In the genomic region with DNA sequence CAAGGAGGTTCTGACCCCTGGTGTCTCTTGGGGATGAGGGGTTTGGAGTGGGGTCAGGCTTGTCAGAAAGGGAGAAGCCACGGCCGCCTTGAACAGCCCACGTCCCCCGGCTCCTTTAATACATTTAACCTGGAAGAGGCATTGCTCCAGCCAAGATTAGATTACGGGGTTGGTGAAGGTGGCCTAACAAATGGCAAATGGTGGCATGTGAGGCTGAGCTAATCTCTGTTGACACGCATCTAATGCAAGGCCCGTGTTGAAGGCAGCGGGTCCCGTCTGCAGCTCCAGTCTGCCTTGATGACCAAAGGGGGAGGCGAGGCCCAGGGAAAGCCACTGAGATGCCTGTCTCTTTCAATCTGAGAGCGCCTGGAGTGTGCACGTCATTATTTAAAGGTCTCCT, we compare ENCODE assay signal across 18 cellular contexts.
DNase-seq lines count a peak whose midpoint lies in the region; ATAC-seq and TF ChIP-seq lines count a peak whose summit lies in the region.
"Had no signal": no experiment of that assay in that cellular context is flagged by ENCODE, and none has a peak within 500 bp of the region (broad histone marks: within the 10 kb centered on the region; RNA-seq: fewer than 3 reads in every experiment).

No MANE protein-coding gene starts in this region.

- H3K36me3 Mint-ChIP-seq in mesothelial cell of epicardium (no peaks in the 10 kb centered on the region), osteocyte (ENCODE audit: unreplicated experiment) (no peaks in the 10 kb centered on the region), Calu3 (ENCODE audit: insufficient read depth, unreplicated experiment) (no peaks in the 10 kb centered on the region)
- H3K36me3 Mint-ChIP-seq: CD14-positive monocyte; CD4-positive, alpha-beta memory T cell; CD4-positive, CD25-positive, alpha-beta regulatory T cell; CD8-positive, alpha-beta memory T cell had no signal

- H3K27ac Mint-ChIP-seq in mesothelial cell of epicardium (peak overlapping the region; percentile 62), osteocyte (ENCODE audit: unreplicated experiment) (peak overlapping the region; percentile 54), Calu3 (ENCODE audit: unreplicated experiment) (no peak overlapping the region)
- H3K27ac Mint-ChIP-seq: CD14-positive monocyte; CD4-positive, alpha-beta memory T cell; CD4-positive, CD25-positive, alpha-beta regulatory T cell; CD8-positive, alpha-beta memory T cell had no signal

- no peaks in the 10 kb centered on the region for H3K36me3 ChIP-seq in mesenchymal stem cell (ENCODE audit: control insufficient read depth in 1 of 2, insufficient read depth in 2 of 2, low read depth in 1 of 2, low read length in 2 of 2)
- H3K36me3 ChIP-seq: BE2C, BLaER1 had no signal

- H3K79me1 ChIP-seq in mesenchymal stem cell (replicated peaks; ENCODE audit: low read length, poor library complexity, severe bottlenecking), result no peaks in the 10 kb centered on the region

- no peak overlapping the region for H2AK5ac ChIP-seq in mesenchymal stem cell (ENCODE audit: low read length, severe bottlenecking)

- H3K4me3 Mint-ChIP-seq in mesothelial cell of epicardium (no peak overlapping the region), osteocyte (ENCODE audit: unreplicated experiment) (no peak overlapping the region), Calu3 (ENCODE audit: low read depth, unreplicated experiment) (no peak overlapping the region)
- H3K4me3 Mint-ChIP-seq: CD14-positive monocyte; CD4-positive, alpha-beta memory T cell; CD4-positive, CD25-positive, alpha-beta regulatory T cell; CD8-positive, alpha-beta memory T cell had no signal

- H3K27me3 ChIP-seq in mesenchymal stem cell (ENCODE audit: control insufficient read depth in 1 of 2, insufficient read depth in 1 of 2, low read length in 2 of 2), result no peaks in the 10 kb centered on the region
- H3K27me3 ChIP-seq: BE2C, BLaER1 had no signal

- H2AFZ ChIP-seq in mesenchymal stem cell (ENCODE audit: low read depth, low read length), result no peak overlapping the region

- no peaks in the 10 kb centered on the region for H3K27me3 Mint-ChIP-seq in mesothelial cell of epicardium (ENCODE audit: low read depth)
- peaks cover 3% of the 10 kb centered on the region for H3K27me3 Mint-ChIP-seq in osteocyte (ENCODE audit: unreplicated experiment)
- H3K27me3 Mint-ChIP-seq in Calu3 (ENCODE audit: unreplicated experiment), result no peaks in the 10 kb centered on the region
- H3K27me3 Mint-ChIP-seq: CD4-positive, alpha-beta memory T cell; CD4-positive, CD25-positive, alpha-beta regulatory T cell; CD8-positive, alpha-beta memory T cell had no signal

- H3K14ac ChIP-seq in mesenchymal stem cell (ENCODE audit: low read length in 2 of 2), result no peak overlapping the region

- no peaks in the 10 kb centered on the region for H3K9me3 ChIP-seq in mesenchymal stem cell (ENCODE audit: control insufficient read depth, low read length)
- H3K9me3 ChIP-seq: BE2C, BLaER1 had no signal

- no peak overlapping the region for H3K4me3 ChIP-seq in mesenchymal stem cell (ENCODE audit: insufficient read depth in 1 of 2, low read depth in 1 of 2, low read length in 2 of 2)
- H3K4me3 ChIP-seq: BLaER1, GM12878 had no signal

- no peak overlapping the region for H3K9ac ChIP-seq in mesenchymal stem cell (ENCODE audit: low read length)
- H3K9ac ChIP-seq: BLaER1 had no signal

- no peak overlapping the region for H2BK15ac ChIP-seq in mesenchymal stem cell (ENCODE audit: low read depth, poor library complexity, severe bottlenecking)

- CTCF ChIA-PET in Calu3 (lab: Charles Lee), result no interaction called here

- BruUV-seq in Calu3 (replicated peaks; lab: Mats Ljungman, UMichigan), result no TSS peak

- TF ChIP-seq CTCF in mesothelial cell of epicardium (IDR thresholded peaks at IDR 0.05; ENCODE audit: unreplicated experiment) (no peak), osteocyte (IDR thresholded peaks at IDR 0.05) (no peak), Calu3 (IDR thresholded peaks at IDR 0.05; ENCODE audit: unreplicated experiment) (no peak)

- peak overlapping the region; percentile 60 for H4K8ac ChIP-seq in mesenchymal stem cell (ENCODE audit: low read length)

- no peak overlapping the region for H3K23ac ChIP-seq in mesenchymal stem cell (ENCODE audit: low read length in 2 of 2)

- H3K18ac ChIP-seq in mesenchymal stem cell (ENCODE audit: low read depth in 1 of 2, low read length in 2 of 2), result no peak overlapping the region

- H3K9me3 Mint-ChIP-seq in mesothelial cell of epicardium (peaks cover 10% of the 10 kb centered on the region), osteocyte (ENCODE audit: unreplicated experiment) (no peaks in the 10 kb centered on the region), Calu3 (ENCODE audit: low read depth, unreplicated experiment) (peaks cover 24% of the 10 kb centered on the region)

- 97% methylated on average over 12 of the region's 12 CpGs for WGBS in mesenchymal stem cell

- H3K4ac ChIP-seq in mesenchymal stem cell (ENCODE audit: low read depth in 1 of 2, low read length in 2 of 2), result no peak overlapping the region

- no peak overlapping the region for H2BK120ac ChIP-seq in mesenchymal stem cell (ENCODE audit: low read depth, low read length)

- ATAC-seq in HG03159 (IDR thresholded peaks at IDR 0.05; ENCODE audit: unreplicated experiment), result no peak
- ATAC-seq: GM12878 had no signal

- H4K91ac ChIP-seq in mesenchymal stem cell (ENCODE audit: low read length), result peak overlapping the region; percentile 39

- H3K4me2 ChIP-seq in mesenchymal stem cell (ENCODE audit: low read length, poor library complexity, severe bottlenecking), result no peak overlapping the region
- H3K4me2 ChIP-seq: BLaER1 had no signal

- DNase-seq in mesenchymal stem cell (no peak), mesothelial cell of epicardium (ENCODE audit: low spot score in 2 of 2, unreplicated experiment in 2 of 2) (no peak), osteocyte (ENCODE audit: extremely low spot score, unreplicated experiment) (no peak), GDM1 (lab: John Stamatoyannopoulos, UW) (no peak), Calu3 (no peak)
- DNase-seq: 8988T; ACHN; BE2C; C1 segment of cervical spinal cord; CD4-positive, alpha-beta memory T cell; CD4-positive, CD25-positive, alpha-beta regulatory T cell; CD8-positive, alpha-beta memory T cell; COR-L47; DMS79 treated with DMSO at 0.1 percent for 48 hours had no signal

- H2BK5ac ChIP-seq in mesenchymal stem cell (ENCODE audit: low read depth, low read length, poor library complexity, severe bottlenecking), result no peak overlapping the region

- H3K4me1 Mint-ChIP-seq in mesothelial cell of epicardium, result peaks cover 23% of the 10 kb centered on the region
- peaks cover 31% of the 10 kb centered on the region for H3K4me1 Mint-ChIP-seq in osteocyte (ENCODE audit: unreplicated experiment)
- H3K4me1 Mint-ChIP-seq in Calu3 (ENCODE audit: low read depth, unreplicated experiment), result no peaks in the 10 kb centered on the region
- H3K4me1 Mint-ChIP-seq: CD4-positive, alpha-beta memory T cell; CD4-positive, CD25-positive, alpha-beta regulatory T cell; CD8-positive, alpha-beta memory T cell had no signal

- intact Hi-C loops in Calu3 (cut with micrococcal nuclease; ENCODE audit: unreplicated experiment), result no loop called here

- peaks cover 3% of the 10 kb centered on the region for H3K4me1 ChIP-seq in mesenchymal stem cell (ENCODE audit: control insufficient read depth, insufficient read depth, low read depth, low read length)
- H3K4me1 ChIP-seq: BLaER1 had no signal

- H3K27ac ChIP-seq in mesenchymal stem cell (ENCODE audit: low read length, poor library complexity, severe bottlenecking), result no peak overlapping the region
- H3K27ac ChIP-seq: BLaER1 had no signal

- H2BK12ac ChIP-seq in mesenchymal stem cell (ENCODE audit: low read length in 2 of 2), result no peak overlapping the region
